Comparison of ENCODE assay signal across 8 cellular contexts in genomic region chr14:50954811-50955372, GRCh38. TPM values are rescaled to one million over a fixed set of nuclear protein-coding genes. Genes with fewer than 3 reads are reported as not detected.
A peak's percentile ranks its signal among the peaks of the same experiment; 100 is the strongest.
DNase-seq lines count a peak whose midpoint lies in the region; ATAC-seq, FAIRE-seq and TF ChIP-seq lines count a peak whose summit lies in the region.

No MANE protein-coding gene starts in this region.

- ATAC-seq in pancreas (peak; percentile 67 to 92 (median 86)), GM21737 (IDR thresholded peaks at IDR 0.05; ENCODE audit: unreplicated experiment) (no peak)

- DNase-seq in EH (ENCODE audit: low read depth) (peak; percentile 72), HuH-7.5 (ENCODE audit: low spot score) (peak; percentile 25), SK-N-DZ (ENCODE audit: low spot score) (peak; percentile 37), fibroblast of the conjunctiva (ENCODE audit: low read depth) (peak; percentile 59), pancreas (no peak), COLO668 (lab: John Stamatoyannopoulos, UW; ENCODE audit: unreplicated experiment) (no peak)
- no peak for DNase-seq in activated effector memory CD4-positive, alpha-beta T cell treated with anti-CD3 and anti-CD28 coated beads, Interleukin-2, amount 50 U/mL, for 16 hours

- peak; percentile 23 for FAIRE-seq in pancreas (lab: Jason Lieb, UNC)

- no peak overlapping the region for H3K4me3 ChIP-seq in pancreas

- 23 to 27% methylated on average over 1 of the region's 1 CpG for WGBS in pancreas, 2 donors

- no peaks in the 10 kb centered on the region for H3K27me3 ChIP-seq in pancreas

- no peak overlapping the region for H3K27ac ChIP-seq in pancreas

- TF ChIP-seq CTCF in pancreas (IDR thresholded peaks at IDR 0.05), result peak in 3 of 4 donors; percentile 19 to 48 (median 41)

- no peaks in the 10 kb centered on the region for H3K36me3 ChIP-seq in pancreas

- H3K4me1 ChIP-seq in pancreas, result no peaks in the 10 kb centered on the region

- no peaks in the 10 kb centered on the region for H3K9me3 ChIP-seq in pancreas

- intact Hi-C loops in pancreas (cut with DNase I), result loop anchor here in 1 of 3 donors (5.0 kb wide), 1 partner anchor 267 kb away; no protein-coding TSS in a partner anchor

RNA-seq across cellular contexts. Expression of gene PYGL, which starts 10.6 kb away (rescaled TPM):
- polyA plus RNA-seq in SK-N-DZ (2014; cell fraction: cytosol; rRNA removed), result 4.1 and 8.1 TPM in 2 replicates
- polyA plus RNA-seq in SK-N-DZ (2014; cell fraction: nucleus; rRNA removed), result 2.0 and 4.4 TPM in 2 replicates
- 10 to 100 TPM in 1 of 6 donors, 1 to 10 TPM in 5; 2.6 to 17.8 (median 6.0) TPM for total RNA-seq in pancreas
- polyA plus RNA-seq in pancreas, result 1 to 10 TPM; 4.0 to 5.0 TPM

Comparison
In these comparisons a context has a peak if more than half of its experiments do, and no peak if none do; other contexts are left out.
1. DNase-seq: peak in EH (single experiment), HuH-7.5 (single experiment), SK-N-DZ (single experiment) and fibroblast of the conjunctiva (single experiment); none in pancreas (0 of 6), COLO668 (single experiment) and activated effector memory CD4-positive, alpha-beta T cell treated with anti-CD3 and anti-CD28 coated beads, Interleukin-2, amount 50 U/mL, for 16 hours (single experiment).